Comparison of ENCODE assay signal across 8 cellular contexts in the genomic region with DNA sequence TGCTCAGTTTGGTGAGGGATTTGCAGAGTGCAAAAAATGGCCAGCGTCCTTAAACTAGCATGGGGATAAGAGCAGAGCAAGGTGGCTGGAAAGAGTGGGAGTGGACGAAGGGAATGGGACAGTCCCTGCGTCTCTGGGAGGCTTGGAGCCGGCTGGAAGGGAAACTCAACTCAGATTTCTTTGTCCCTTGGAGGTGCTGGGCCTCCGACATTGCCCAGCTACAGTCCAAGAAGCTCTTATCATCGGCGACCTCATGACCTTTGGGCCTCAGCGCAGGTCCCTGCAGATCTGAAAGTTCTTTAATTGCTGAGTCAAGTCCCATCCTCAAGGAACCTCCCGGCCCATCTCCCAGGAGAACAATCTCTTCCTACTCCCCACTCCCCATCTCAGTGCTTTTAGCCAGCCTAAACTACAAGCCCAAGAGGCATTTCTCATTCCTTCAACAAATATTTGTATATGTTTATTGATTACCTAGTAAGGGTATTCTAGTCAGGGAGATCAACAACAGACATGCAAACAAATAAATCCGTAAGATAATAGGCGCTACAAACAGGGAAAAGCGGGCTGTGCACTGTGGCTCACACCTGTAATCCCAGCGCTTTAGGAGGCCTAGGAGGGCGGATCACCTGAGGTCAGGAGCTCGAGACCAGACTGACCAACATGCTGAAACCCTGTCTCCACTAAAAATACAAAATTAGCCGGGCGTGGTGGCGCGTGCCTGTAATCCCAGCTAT. TPM values are rescaled to one million over a fixed set of nuclear protein-coding genes. Genes with fewer than 3 reads are reported as not detected.
A peak's percentile ranks its signal among the peaks of the same experiment; 100 is the strongest.
DNase-seq lines count a peak whose midpoint lies in the region; ATAC-seq and TF ChIP-seq lines count a peak whose summit lies in the region.

No MANE protein-coding gene starts in this region.

- H3K9me3 Mint-ChIP-seq in CD8-positive, alpha-beta memory T cell, result no peaks in the 10 kb centered on the region
- no peaks in the 10 kb centered on the region for H3K9me3 Mint-ChIP-seq in endothelial cell (ENCODE audit: unreplicated experiment)

- no peak for DNase-seq in CD8-positive, alpha-beta memory T cell
- DNase-seq in OCI-LY7 (ENCODE audit: low spot score), result no peak
- no peak for DNase-seq in endothelial cell (ENCODE audit: low spot score)
- DNase-seq in osteoblast (ENCODE audit: insufficient read length, low spot score, missing footprints), result no peak
- no peak for DNase-seq in glomerular visceral epithelial cell (ENCODE audit: extremely low spot score)
- DNase-seq in HCEC 1CT, result no peak
- no peak for DNase-seq in OCI-M1 (lab: John Stamatoyannopoulos, UW)

- no TSS peak for BruUV-seq in OCI-LY7 (replicated peaks; lab: Mats Ljungman, UMichigan)

- no peak for TF ChIP-seq CTCF in OCI-LY7 (conservative IDR thresholded peaks at IDR 0.05; ENCODE audit: low read length)
- no peak for TF ChIP-seq CTCF in endothelial cell (IDR thresholded peaks at IDR 0.05; ENCODE audit: unreplicated experiment)
- no peak for TF ChIP-seq CTCF in osteoblast (IDR thresholded peaks at IDR 0.05; ENCODE audit: extremely low read depth, low read depth, low read length)

- H3K27me3 ChIP-seq in CD8-positive, alpha-beta memory T cell (ENCODE audit: insufficient read depth, low read length, poor library complexity, severe bottlenecking), result no peaks in the 10 kb centered on the region
- no peaks in the 10 kb centered on the region for H3K27me3 ChIP-seq in osteoblast (ENCODE audit: insufficient read depth, low read length)

- ATAC-seq in esophagus mucosa, result no peak

- H3K79me2 ChIP-seq in OCI-LY7 (ENCODE audit: insufficient read depth, low read depth, low read length), result peaks cover 5% of the 10 kb centered on the region; the same call in 1 of the 2 replicates
- H3K79me2 ChIP-seq in osteoblast (ENCODE audit: insufficient read depth, low read length), result peaks cover 17% of the 10 kb centered on the region

- H3K36me3 ChIP-seq in CD8-positive, alpha-beta memory T cell (ENCODE audit: insufficient read depth, low read length), result no peaks in the 10 kb centered on the region
- no peaks in the 10 kb centered on the region for H3K36me3 ChIP-seq in OCI-LY7 (ENCODE audit: insufficient read depth, low read length)
- no peaks in the 10 kb centered on the region for H3K36me3 ChIP-seq in osteoblast (ENCODE audit: insufficient read depth, low read length)

- H3K4me1 Mint-ChIP-seq in CD8-positive, alpha-beta memory T cell, result peaks cover 43 to 55% (median 50%) of the 10 kb centered on the region in 3 donors
- peaks cover 40% of the 10 kb centered on the region for H3K4me1 Mint-ChIP-seq in endothelial cell (ENCODE audit: unreplicated experiment)

- H4K20me1 ChIP-seq in OCI-LY7 (ENCODE audit: insufficient read depth, low read length), result no peaks in the 10 kb centered on the region
- H4K20me1 ChIP-seq in osteoblast (ENCODE audit: insufficient read depth, low read length), result no peaks in the 10 kb centered on the region

- POLR2A ChIA-PET in CD8-positive, alpha-beta memory T cell (lab: Charles Lee), result interaction anchor here (0.6 to 1.7 kb wide), 7 partner anchors 9 to 44 kb away, joined by 3 to 8 read pairs (median 3); a partner anchor contains a TSS
- POLR2A ChIA-PET in OCI-LY7 (lab: Charles Lee), result interaction anchor here (0.5 to 1.1 kb wide), 3 partner anchors 21 to 87 kb away, joined by 3 to 4 read pairs (median 3); no protein-coding TSS in a partner anchor

- H3K36me3 Mint-ChIP-seq in CD8-positive, alpha-beta memory T cell, result peaks cover 0 to 7% (median 0%) of the 10 kb centered on the region in 3 donors
- no peaks in the 10 kb centered on the region for H3K36me3 Mint-ChIP-seq in endothelial cell (ENCODE audit: low read depth, unreplicated experiment)

- H3K27ac Mint-ChIP-seq in CD8-positive, alpha-beta memory T cell, result peak overlapping the region; percentile 68 to 100 (median 95)
- H3K27ac Mint-ChIP-seq in endothelial cell (ENCODE audit: unreplicated experiment), result no peak overlapping the region

- H3K4me3 ChIP-seq in CD8-positive, alpha-beta memory T cell (ENCODE audit: low read length), result peak overlapping the region; percentile 76
- H3K4me3 ChIP-seq in OCI-LY7 (ENCODE audit: low read depth, low read length, poor library complexity, severe bottlenecking) (peak overlapping the region; percentile 81), osteoblast (ENCODE audit: insufficient read depth, low read length) (peak overlapping the region; percentile 92)

- H3K27me3 Mint-ChIP-seq in CD8-positive, alpha-beta memory T cell, result peaks cover 0 to 6% of the 10 kb centered on the region in 2 donors
- H3K27me3 Mint-ChIP-seq in endothelial cell (ENCODE audit: unreplicated experiment), result peaks cover 15% of the 10 kb centered on the region

- H3K9me3 ChIP-seq in CD8-positive, alpha-beta memory T cell (ENCODE audit: low read length), result no peaks in the 10 kb centered on the region
- no peaks in the 10 kb centered on the region for H3K9me3 ChIP-seq in OCI-LY7 (ENCODE audit: low read length)
- H3K9me3 ChIP-seq in osteoblast (ENCODE audit: low read depth, low read length), result no peaks in the 10 kb centered on the region

- H3K4me2 ChIP-seq in OCI-LY7 (ENCODE audit: low read length) (peak overlapping the region; percentile 99), osteoblast (ENCODE audit: insufficient read depth, low read length) (peak overlapping the region; percentile 99)

- H3K4me3 Mint-ChIP-seq in CD8-positive, alpha-beta memory T cell, result peak overlapping the region; percentile 89 to 96 (median 93)
- peak overlapping the region; percentile 82 for H3K4me3 Mint-ChIP-seq in endothelial cell (ENCODE audit: unreplicated experiment)

- H3K27ac ChIP-seq in CD8-positive, alpha-beta memory T cell (ENCODE audit: low read depth, low read length), result peak overlapping the region; percentile 81
- peak overlapping the region; percentile 91 for H3K27ac ChIP-seq in OCI-LY7 (ENCODE audit: low read depth, low read length, poor library complexity, severe bottlenecking)
- peak overlapping the region; percentile 83 for H3K27ac ChIP-seq in osteoblast (ENCODE audit: low read depth, low read length)

- no peaks in the 10 kb centered on the region for H3K9me2 ChIP-seq in OCI-LY7 (ENCODE audit: insufficient read depth, low read length)

- CTCF ChIA-PET in CD8-positive, alpha-beta memory T cell (lab: Charles Lee), result interaction anchor here (1.1 to 1.7 kb wide), 3 partner anchors 9 to 58 kb away, joined by 3 to 8 read pairs (median 6); no protein-coding TSS in a partner anchor
- CTCF ChIA-PET in OCI-LY7 (lab: Charles Lee; ENCODE audit: unreplicated experiment), result no interaction called here

- intact Hi-C loops in OCI-LY7 (cut with micrococcal nuclease; ENCODE audit: unreplicated experiment), result no loop called here

- peaks cover 44% of the 10 kb centered on the region for H3K4me1 ChIP-seq in CD8-positive, alpha-beta memory T cell (ENCODE audit: insufficient read depth, low read length)
- H3K4me1 ChIP-seq in OCI-LY7 (ENCODE audit: insufficient read depth, low read length, poor library complexity, severe bottlenecking), result peaks cover 36% of the 10 kb centered on the region
- H3K4me1 ChIP-seq in osteoblast (ENCODE audit: insufficient read depth, low read length), result peaks cover 27% of the 10 kb centered on the region

- H2AFZ ChIP-seq in OCI-LY7 (ENCODE audit: low read length), result peak overlapping the region; percentile 91
- peak overlapping the region; percentile 97 for H2AFZ ChIP-seq in osteoblast (ENCODE audit: low read length)

RNA-seq across cellular contexts. Expression of a gene that starts 1.0 kb away (rescaled TPM):
- total RNA-seq in CD8-positive, alpha-beta memory T cell, result 10 to 100 TPM; 21.3 to 22.4 TPM
- polyA plus RNA-seq in CD8-positive, alpha-beta memory T cell, result 50.7 TPM
- 34.6 and 57.0 TPM in 2 replicates for total RNA-seq in OCI-LY7 (2014; rRNA removed; shearing (Covaris generic))
- total RNA-seq in OCI-LY7 (2022) (43.9 and 45.4 TPM in 2 replicates), endothelial cell (ENCODE audit: unreplicated experiment) (14.6 TPM), osteoblast (8.3 and 8.8 TPM in 2 replicates), esophagus mucosa (17.5 TPM)

RNA-seq across cellular contexts. Expression of a gene that starts 12.8 kb away (rescaled TPM):
- total RNA-seq in CD8-positive, alpha-beta memory T cell, result 1 to 10 TPM; 8.1 to 8.8 TPM
- polyA plus RNA-seq in CD8-positive, alpha-beta memory T cell, result 30.0 TPM
- 13.9 and 14.3 TPM in 2 replicates for total RNA-seq in OCI-LY7 (2014; rRNA removed; shearing (Covaris generic))
- total RNA-seq in OCI-LY7 (2022) (12.0 and 12.7 TPM in 2 replicates), endothelial cell (ENCODE audit: unreplicated experiment) (9.7 TPM), osteoblast (9.4 and 11.5 TPM in 2 replicates), esophagus mucosa (6.3 TPM)

RNA-seq across cellular contexts. Expression of a gene that starts 14.4 kb away (rescaled TPM):
- total RNA-seq in CD8-positive, alpha-beta memory T cell, result 10 to 100 TPM; 38.3 to 41.0 TPM
- polyA plus RNA-seq in CD8-positive, alpha-beta memory T cell, result 98.3 TPM
- total RNA-seq in OCI-LY7 (2014; rRNA removed; shearing (Covaris generic)), result 10.4 and 21.2 TPM in 2 replicates
- 40.9 and 45.1 TPM in 2 replicates for total RNA-seq in OCI-LY7 (2022)
- 19.8 TPM for total RNA-seq in endothelial cell (ENCODE audit: unreplicated experiment)
- total RNA-seq in osteoblast, result 5.3 and 5.4 TPM in 2 replicates
- 20.9 TPM for total RNA-seq in esophagus mucosa

RNA-seq across cellular contexts. Expression of a gene that starts 25.0 kb away (rescaled TPM):
- 10 to 100 TPM; 26.5 to 35.8 TPM for total RNA-seq in CD8-positive, alpha-beta memory T cell
- 12.1 TPM for polyA plus RNA-seq in CD8-positive, alpha-beta memory T cell
- total RNA-seq in OCI-LY7 (2014; rRNA removed; shearing (Covaris generic)), result 13.9 and 15.4 TPM in 2 replicates
- total RNA-seq in OCI-LY7 (2022) (38.0 and 48.0 TPM in 2 replicates), endothelial cell (ENCODE audit: unreplicated experiment) (30.0 TPM), osteoblast (11.2 and 16.6 TPM in 2 replicates), esophagus mucosa (65.0 TPM)

RNA-seq across cellular contexts. Expression of a gene that starts 33.2 kb away (rescaled TPM):
- total RNA-seq in CD8-positive, alpha-beta memory T cell, result 10 to 100 TPM; 88.1 to 94.4 TPM
- 0.63 TPM for polyA plus RNA-seq in CD8-positive, alpha-beta memory T cell
- total RNA-seq in OCI-LY7 (2014; rRNA removed; shearing (Covaris generic)), result 248 and 283 TPM in 2 replicates
- 310 and 323 TPM in 2 replicates for total RNA-seq in OCI-LY7 (2022)
- total RNA-seq in endothelial cell (ENCODE audit: unreplicated experiment), result 21.4 TPM
- total RNA-seq in osteoblast, result 3.6 and 4.7 TPM in 2 replicates
- 22.0 TPM for total RNA-seq in esophagus mucosa
